In genomic region chr20:46894579-46894958, GRCh38 we compare ENCODE assay signal across 1 cellular context.
TF ChIP-seq lines count a peak whose summit lies in the region.

Gene EYA2 (plus strand): TSS chr20:46894843. CDS start chr20:46990011, 95,168 bp downstream.

TF ChIP-seq in SK-N-SH, 30 proteins besides CTCF, POLR2A, EP300 and RAD21 (continued from another document):
- TF ChIP-seq ZBTB33 (IDR thresholded peaks at IDR 0.05; ENCODE audit: borderline replicate concordance, low read depth) (no peak), RCOR1 (IDR thresholded peaks at IDR 0.05; ENCODE audit: low read length) (no peak), FOXM1 (IDR thresholded peaks at IDR 0.05; ENCODE audit: low read depth) (no peak), RFX5 (IDR thresholded peaks at IDR 0.05; ENCODE audit: low read length) (no peak), MEF2A (IDR thresholded peaks at IDR 0.05; ENCODE audit: borderline replicate concordance, low read depth) (no peak)
